24 cellular contexts compared by ENCODE assay signal in the genomic region with DNA sequence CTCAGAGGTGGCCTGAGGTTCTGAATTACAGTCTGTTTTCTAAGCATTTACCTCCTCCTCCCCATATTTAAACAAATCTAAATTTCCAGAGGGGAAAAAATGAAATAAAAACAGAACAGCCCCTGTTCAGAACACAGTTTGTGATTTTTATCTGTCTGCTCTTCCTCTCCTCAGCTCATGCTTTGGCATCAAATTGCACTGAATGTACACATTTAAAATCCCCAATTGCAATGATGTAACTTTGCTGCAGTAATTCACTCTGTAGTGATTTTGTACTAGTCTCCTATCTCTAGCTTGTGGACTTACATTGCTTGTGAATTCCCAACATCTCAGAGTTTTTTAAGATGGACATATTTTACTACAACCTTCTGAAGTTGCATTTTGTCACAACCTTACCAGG.
DNase-seq lines count a peak whose midpoint lies in the region; ATAC-seq and TF ChIP-seq lines count a peak whose summit lies in the region.
"Had no signal": no experiment of that assay in that cellular context is flagged by ENCODE, and none has a peak within 500 bp of the region (broad histone marks: within the 10 kb centered on the region; RNA-seq: fewer than 3 reads in every experiment).

No MANE protein-coding gene starts in this region.

- intact Hi-C loops in psoas muscle (cut with DNase I): no loop called here

- no peaks in the 10 kb centered on the region for H3F3A ChIP-seq in GM23338 (replicated peaks; ENCODE audit: low read depth)

- no peaks in the 10 kb centered on the region for H3K79me2 ChIP-seq in GM23338 (replicated peaks; ENCODE audit: insufficient read depth)
- no peaks in the 10 kb centered on the region for H3K79me2 ChIP-seq in hepatocyte

- H3K36me3 ChIP-seq in GM23338 (ENCODE audit: insufficient read depth): no peaks in the 10 kb centered on the region
- no peaks in the 10 kb centered on the region for H3K36me3 ChIP-seq in hepatocyte (replicated peaks; ENCODE audit: insufficient read depth, low read depth)
- no peaks in the 10 kb centered on the region for H3K36me3 ChIP-seq in psoas muscle (ENCODE audit: insufficient read depth in 1 of 2, low read depth in 1 of 2)
- H3K36me3 ChIP-seq: BLaER1 treated with 17β-estradiol and CSF1 and Interleukin-3, amounts not matched to agents 10 nM and 100 nM; SJSA1 had no signal

- H3K4me3 Mint-ChIP-seq in GM23338 (no peak overlapping the region), osteocyte (ENCODE audit: unreplicated experiment) (no peak overlapping the region)
- H3K4me3 Mint-ChIP-seq: CD4-positive, alpha-beta T cell; H9; HFFc6; IgD-negative memory B cell had no signal

- H3K27me3 Mint-ChIP-seq in GM23338 (ENCODE audit: insufficient read depth, low read depth, poor library complexity) (no peaks in the 10 kb centered on the region), osteocyte (ENCODE audit: unreplicated experiment) (no peaks in the 10 kb centered on the region)
- H3K27me3 Mint-ChIP-seq: CD4-positive, alpha-beta T cell; IgD-negative memory B cell had no signal

- H3K4me2 ChIP-seq in GM23338: no peak overlapping the region
- H3K4me2 ChIP-seq in hepatocyte: no peak overlapping the region
- H3K4me2 ChIP-seq: A549; BLaER1 treated with 17β-estradiol and CSF1 and Interleukin-3, amounts not matched to agents 10 nM and 100 nM; KMS-11; PC-9 had no signal

- no peak for DNase-seq in GM23338 (ENCODE audit: low spot score)
- peak; percentile 2 for DNase-seq in NCI-H69 (lab: John Stamatoyannopoulos, UW)
- DNase-seq in hepatocyte (ENCODE audit: low spot score): no peak
- no peak for DNase-seq in osteocyte (ENCODE audit: extremely low spot score, unreplicated experiment)
- DNase-seq in psoas muscle: no peak
- no peak for DNase-seq in ureter (ENCODE audit: low spot score)
- DNase-seq: AML-193; CD4-positive, alpha-beta T cell; H9; HFFc6; MM.1S; NCI-H1694 treated with DMSO at 0.1 percent for 48 hours; NCI-H2081 treated with DMSO at 0.1 percent for 48 hours; NCI-H446; NCI-H524 treated with DMSO at 0.1 percent for 48 hours; NCI-H82; PC-9 had no signal

- H4K20me1 ChIP-seq in GM23338 (replicated peaks; ENCODE audit: insufficient read depth): no peaks in the 10 kb centered on the region
- H4K20me1 ChIP-seq in hepatocyte (ENCODE audit: insufficient read depth, poor library complexity, severe bottlenecking): no peaks in the 10 kb centered on the region
- H4K20me1 ChIP-seq: BLaER1 treated with 17β-estradiol and CSF1 and Interleukin-3, amounts not matched to agents 10 nM and 100 nM had no signal

- no peak for ATAC-seq in GM23338
- no peak for ATAC-seq in psoas muscle
- no peak for ATAC-seq in HG03196 (IDR thresholded peaks at IDR 0.05; ENCODE audit: unreplicated experiment)
- ATAC-seq: A549, Right ventricle myocardium inferior had no signal

- H3K27me3 ChIP-seq in GM23338 (ENCODE audit: insufficient read depth): no peaks in the 10 kb centered on the region
- no peaks in the 10 kb centered on the region for H3K27me3 ChIP-seq in hepatocyte
- no peaks in the 10 kb centered on the region for H3K27me3 ChIP-seq in psoas muscle (ENCODE audit: insufficient read depth in 3 of 3, low read length in 2 of 3)
- H3K27me3 ChIP-seq: BLaER1 treated with 17β-estradiol and CSF1 and Interleukin-3, amounts not matched to agents 10 nM and 100 nM; SJSA1 had no signal

- no peaks in the 10 kb centered on the region for H3K9me2 ChIP-seq in GM23338 (ENCODE audit: insufficient read depth)
- H3K9me2 ChIP-seq in hepatocyte (replicated peaks; ENCODE audit: insufficient read depth): no peaks in the 10 kb centered on the region

- TF ChIP-seq CTCF in GM23338 (conservative IDR thresholded peaks at IDR 0.05; ENCODE audit: low read depth in 2 of 2): no peak
- TF ChIP-seq CTCF in hepatocyte (IDR thresholded peaks at IDR 0.05; ENCODE audit: poor library complexity): no peak
- no peak for TF ChIP-seq CTCF in osteocyte (IDR thresholded peaks at IDR 0.05)
- TF ChIP-seq CTCF in psoas muscle (IDR thresholded peaks at IDR 0.05): no peak

- peaks cover 6% of the 10 kb centered on the region; the same call in 2 of the 3 replicates for H3K4me1 Mint-ChIP-seq in GM23338
- H3K4me1 Mint-ChIP-seq in osteocyte (ENCODE audit: unreplicated experiment): peaks cover 53% of the 10 kb centered on the region
- H3K4me1 Mint-ChIP-seq: IgD-negative memory B cell had no signal

- no peak overlapping the region for H3K27ac ChIP-seq in GM23338 (ENCODE audit: low read depth)
- H3K27ac ChIP-seq in hepatocyte: no peak overlapping the region
- H3K27ac ChIP-seq in psoas muscle: no peak overlapping the region
- H3K27ac ChIP-seq: A549; BLaER1 treated with 17β-estradiol and CSF1 and Interleukin-3, amounts not matched to agents 10 nM and 100 nM; KMS-11; PC-9; SJSA1 had no signal

- H3K36me3 Mint-ChIP-seq in GM23338 (ENCODE audit: low read depth): no peaks in the 10 kb centered on the region
- H3K36me3 Mint-ChIP-seq in osteocyte (ENCODE audit: unreplicated experiment): no peaks in the 10 kb centered on the region
- H3K36me3 Mint-ChIP-seq: IgD-negative memory B cell had no signal

- H3K4me1 ChIP-seq in GM23338 (ENCODE audit: insufficient read depth) (0 out of 2 replicates have a peak, but pooled peaks cover 6% of the 10 kb centered on the region), hepatocyte (ENCODE audit: insufficient read depth) (peaks cover 5% of the 10 kb centered on the region), psoas muscle (no peaks in the 10 kb centered on the region)
- H3K4me1 ChIP-seq: A549; BLaER1 treated with 17β-estradiol and CSF1 and Interleukin-3, amounts not matched to agents 10 nM and 100 nM; SJSA1 had no signal

- no peaks in the 10 kb centered on the region for H3K9me3 ChIP-seq in hepatocyte (ENCODE audit: low read depth)
- H3K9me3 ChIP-seq in psoas muscle: no peaks in the 10 kb centered on the region
- H3K9me3 ChIP-seq: A549; BLaER1 treated with 17β-estradiol and CSF1 and Interleukin-3, amounts not matched to agents 10 nM and 100 nM; SJSA1 had no signal

- H3K27ac Mint-ChIP-seq in GM23338 (no peak overlapping the region), osteocyte (ENCODE audit: unreplicated experiment) (peak overlapping the region; percentile 69)
- H3K27ac Mint-ChIP-seq: CD4-positive, alpha-beta T cell; H9; HFFc6 had no signal

- no peaks in the 10 kb centered on the region for H3K9me3 Mint-ChIP-seq in GM23338
- H3K9me3 Mint-ChIP-seq in osteocyte (ENCODE audit: unreplicated experiment): no peaks in the 10 kb centered on the region
- H3K9me3 Mint-ChIP-seq: CD4-positive, alpha-beta T cell; H9 had no signal

- H3K4me3 ChIP-seq in GM23338: no peak overlapping the region
- H3K4me3 ChIP-seq in hepatocyte: no peak overlapping the region
- no peak overlapping the region for H3K4me3 ChIP-seq in psoas muscle
- H3K4me3 ChIP-seq: A549; BLaER1 treated with 17β-estradiol and CSF1 and Interleukin-3, amounts not matched to agents 10 nM and 100 nM; PC-9; SJSA1 had no signal

- H2AFZ ChIP-seq in GM23338 (peak overlapping the region; percentile 44; the same call in 1 of the 2 replicates), hepatocyte (peak overlapping the region; percentile 18)
- H2AFZ ChIP-seq: PC-9 had no signal

TF ChIP-seq in GM23338, 12 proteins besides CTCF, POLR2A, EP300 and RAD21:
- TF ChIP-seq POLR2AphosphoS5 (IDR thresholded peaks at IDR 0.05; ENCODE audit: low read depth) (no peak), EZH2phosphoT487 (IDR thresholded peaks at IDR 0.05; ENCODE audit: unreplicated experiment) (no peak), CREB1 (CRISPR knock-in tag; IDR thresholded peaks at IDR 0.05; ENCODE audit: low read depth) (no peak), ZNF114 (CRISPR knock-in tag; IDR thresholded peaks at IDR 0.05) (no peak), EZH2 (IDR thresholded peaks at IDR 0.05; ENCODE audit: low read depth, unreplicated experiment) (no peak)
